Comparison of ENCODE assay signal across 19 cellular contexts in genomic region chr9:133877967-133878366, GRCh38.
"Had no signal": no experiment of that assay in that cellular context is flagged by ENCODE, and none has a peak within 500 bp of the region (broad histone marks: within the 10 kb centered on the region; RNA-seq: fewer than 3 reads in every experiment).

No MANE protein-coding gene starts in this region.

- H2AFZ ChIP-seq: hepatocyte had no signal

- H3K36me3 Mint-ChIP-seq: activated CD8-positive, alpha-beta memory T cell treated with anti-CD3 and anti-CD28 coated beads, Interleukin-2, amount 10 ng/mL, durations not matched to agents 7 days and 5 days; naive thymus-derived CD4-positive, alpha-beta T cell had no signal

- H3K27me3 ChIP-seq: body of pancreas, hepatocyte, sigmoid colon, stomach had no signal

- H3K9me3 ChIP-seq: body of pancreas, prostate gland, sigmoid colon, stomach, thoracic aorta had no signal

- H3K9me3 Mint-ChIP-seq: activated naive CD4-positive, alpha-beta T cell treated with anti-CD3 and anti-CD28 coated beads, Interleukin-2, amount 50 U/mL, for 24 hours; activated T-cell treated with anti-CD3 and anti-CD28 coated beads, Interleukin-2, amount 50 U/mL, for 24 hours; central memory CD8-positive, alpha-beta T cell had no signal

- H3K4me1 ChIP-seq: sigmoid colon had no signal

- H3K27ac Mint-ChIP-seq: activated CD8-positive, alpha-beta memory T cell treated with anti-CD3 and anti-CD28 coated beads, Interleukin-2, amount 10 ng/mL, durations not matched to agents 7 days and 5 days; activated naive CD4-positive, alpha-beta T cell treated with anti-CD3 and anti-CD28 coated beads, Interleukin-2, amount 50 U/mL, for 24 hours; activated T-cell treated with anti-CD3 and anti-CD28 coated beads, Interleukin-2, amount 50 U/mL, for 24 hours; naive thymus-derived CD4-positive, alpha-beta T cell had no signal

- H3K4me2 ChIP-seq: hepatocyte had no signal

- H3K27me3 Mint-ChIP-seq: activated CD8-positive, alpha-beta memory T cell treated with anti-CD3 and anti-CD28 coated beads, Interleukin-2, amount 10 ng/mL, durations not matched to agents 7 days and 5 days; activated naive CD4-positive, alpha-beta T cell treated with anti-CD3 and anti-CD28 coated beads, Interleukin-2, amount 50 U/mL, for 24 hours; activated T-cell treated with anti-CD3 and anti-CD28 coated beads, Interleukin-2, amount 50 U/mL, for 24 hours; central memory CD8-positive, alpha-beta T cell; naive thymus-derived CD4-positive, alpha-beta T cell had no signal

- H3K4me3 Mint-ChIP-seq: activated CD8-positive, alpha-beta memory T cell treated with anti-CD3 and anti-CD28 coated beads, Interleukin-2, amount 10 ng/mL, durations not matched to agents 7 days and 5 days; activated naive CD4-positive, alpha-beta T cell treated with anti-CD3 and anti-CD28 coated beads, Interleukin-2, amount 50 U/mL, for 24 hours; activated T-cell treated with anti-CD3 and anti-CD28 coated beads, Interleukin-2, amount 50 U/mL, for 24 hours; central memory CD8-positive, alpha-beta T cell; naive thymus-derived CD4-positive, alpha-beta T cell had no signal

- H3K4me1 Mint-ChIP-seq: activated CD8-positive, alpha-beta memory T cell treated with anti-CD3 and anti-CD28 coated beads, Interleukin-2, amount 10 ng/mL, durations not matched to agents 7 days and 5 days; activated naive CD4-positive, alpha-beta T cell treated with anti-CD3 and anti-CD28 coated beads, Interleukin-2, amount 50 U/mL, for 24 hours; central memory CD8-positive, alpha-beta T cell had no signal

- H3K4me3 ChIP-seq: body of pancreas, hepatocyte, prostate gland, sigmoid colon, stomach, thoracic aorta had no signal

- H3K27ac ChIP-seq: body of pancreas, hepatocyte, prostate gland, sigmoid colon, stomach, thoracic aorta had no signal

- FAIRE-seq: urothelium cell line had no signal

- H3K36me3 ChIP-seq: prostate gland, sigmoid colon, stomach, thoracic aorta had no signal

- DNase-seq: activated CD4-positive, alpha-beta T cell treated with anti-CD3 and anti-CD28 coated beads, Interleukin-2, amount 50 U/mL, for 4 hours; activated CD4-positive, CD25-positive, alpha-beta regulatory T cell treated with anti-CD3 and anti-CD28 coated beads, Interleukin-2, amount 50 U/mL, for 72 hours; activated CD8-positive, alpha-beta memory T cell treated with anti-CD3 and anti-CD28 coated beads, Interleukin-2, amount 10 ng/mL, durations not matched to agents 7 days and 5 days; activated effector memory CD4-positive, alpha-beta T cell treated with Interleukin-2 at 50 U/mL for 16 hours; activated T-cell treated with anti-CD3 and anti-CD28 coated beads, Interleukin-2, amount 50 U/mL, for 24 hours; body of pancreas; cortex of kidney; effector CD8-positive, alpha-beta T cell; naive thymus-derived CD4-positive, alpha-beta T cell; nucleus accumbens; sigmoid colon; stimulated activated CD4-positive, alpha-beta T cell treated with anti-CD3 and anti-CD28 coated beads, Interleukin-12 subunit alpha, Interleukin-12 subunit beta, amount 100 ng/mL, for 4 hours; stomach had no signal
